ENCODE assay signal across 20 cellular contexts in genomic region chr14:68756734-68757133, GRCh38. TPM values are rescaled to one million over a fixed set of nuclear protein-coding genes. Genes with fewer than 3 reads are reported as not detected.
DNase-seq lines count a peak whose midpoint lies in the region; TF ChIP-seq lines count a peak whose summit lies in the region.
"Had no signal": no experiment of that assay in that cellular context is flagged by ENCODE, and none has a peak within 500 bp of the region (broad histone marks: within the 10 kb centered on the region; RNA-seq: fewer than 3 reads in every experiment).

No MANE protein-coding gene starts in this region.

- H3K4me3 ChIP-seq in BLaER1 treated with 17β-estradiol and CSF1 and Interleukin-3, amounts not matched to agents 10 nM and 100 nM, result peak overlapping the region in 1 of 10 experiments; percentile 30; a peak in 3 of 20 replicates
- H3K4me3 ChIP-seq in Loucy (ENCODE audit: low read length, poor library complexity, severe bottlenecking), result no peak overlapping the region
- no peak overlapping the region for H3K4me3 ChIP-seq in smooth muscle cell
- H3K4me3 ChIP-seq: GM23248, HAP-1 had no signal

- H2AFZ ChIP-seq in Loucy (ENCODE audit: low read length) (no peak overlapping the region), smooth muscle cell (ENCODE audit: low read depth) (no peak overlapping the region)
- H2AFZ ChIP-seq: GM23248 had no signal

- peak overlapping the region; percentile 44 to 71 (median 56); a peak in 16 of 22 replicates for H3K9ac ChIP-seq in BLaER1 treated with 17β-estradiol and CSF1 and Interleukin-3, amounts not matched to agents 10 nM and 100 nM
- peak overlapping the region; percentile 34 for H3K9ac ChIP-seq in Loucy (ENCODE audit: low read depth, low read length, poor library complexity, severe bottlenecking)
- H3K9ac ChIP-seq in smooth muscle cell (ENCODE audit: low read depth), result no peak overlapping the region
- H3K9ac ChIP-seq: GM23248 had no signal

- TF ChIP-seq CTCF in Loucy (conservative IDR thresholded peaks at IDR 0.05; ENCODE audit: low read length), result no peak
- no peak for TF ChIP-seq CTCF in smooth muscle cell (IDR thresholded peaks at IDR 0.05; ENCODE audit: borderline replicate concordance, insufficient read depth, poor library complexity, severe bottlenecking)

- H3K36me3 ChIP-seq in BLaER1 treated with 17β-estradiol and CSF1 and Interleukin-3, amounts not matched to agents 10 nM and 100 nM, result no peaks in the 10 kb centered on the region
- H3K36me3 ChIP-seq in Loucy (ENCODE audit: insufficient read depth, low read length) (no peaks in the 10 kb centered on the region), smooth muscle cell (ENCODE audit: low read depth) (no peaks in the 10 kb centered on the region)
- H3K36me3 ChIP-seq: HAP-1 had no signal

- no peaks in the 10 kb centered on the region for H3F3A ChIP-seq in Loucy (ENCODE audit: low read depth)
- H3F3A ChIP-seq in smooth muscle cell (ENCODE audit: low read depth), result no peaks in the 10 kb centered on the region

- peak overlapping the region; percentile 83 to 95 (median 91) for H3K4me2 ChIP-seq in BLaER1 treated with 17β-estradiol and CSF1 and Interleukin-3, amounts not matched to agents 10 nM and 100 nM
- H3K4me2 ChIP-seq in Loucy (ENCODE audit: low read depth, low read length, poor library complexity, severe bottlenecking), result peak overlapping the region; percentile 55
- H3K4me2 ChIP-seq in smooth muscle cell, result peak overlapping the region; percentile 28

- H4K20me1 ChIP-seq in BLaER1 treated with 17β-estradiol and CSF1 and Interleukin-3, amounts not matched to agents 10 nM and 100 nM, result no peaks in the 10 kb centered on the region
- H4K20me1 ChIP-seq in Loucy (ENCODE audit: insufficient read depth, low read length, poor library complexity, severe bottlenecking), result no peaks in the 10 kb centered on the region
- no peaks in the 10 kb centered on the region for H4K20me1 ChIP-seq in smooth muscle cell (ENCODE audit: low read depth)

- no peaks in the 10 kb centered on the region for H3K27me3 ChIP-seq in BLaER1 treated with 17β-estradiol and CSF1 and Interleukin-3, amounts not matched to agents 10 nM and 100 nM
- H3K27me3 ChIP-seq in Loucy (ENCODE audit: insufficient read depth, low read length, poor library complexity, severe bottlenecking) (no peaks in the 10 kb centered on the region), smooth muscle cell (ENCODE audit: low read depth) (no peaks in the 10 kb centered on the region)

- no peaks in the 10 kb centered on the region for H3K79me2 ChIP-seq in Loucy (ENCODE audit: insufficient read depth, low read length)
- no peaks in the 10 kb centered on the region for H3K79me2 ChIP-seq in smooth muscle cell (ENCODE audit: low read depth)

- H3K4me1 ChIP-seq in BLaER1 treated with 17β-estradiol and CSF1 and Interleukin-3, amounts not matched to agents 10 nM and 100 nM, result peaks cover 87 to 98% (median 94%) of the 10 kb centered on the region in 10 experiments
- H3K4me1 ChIP-seq in Loucy (ENCODE audit: insufficient read depth, low read length, poor library complexity, severe bottlenecking), result peaks cover 52% of the 10 kb centered on the region
- peaks cover 5% of the 10 kb centered on the region for H3K4me1 ChIP-seq in smooth muscle cell (ENCODE audit: low read depth)
- H3K4me1 ChIP-seq: HAP-1 had no signal

- H3K9me2 ChIP-seq in Loucy (replicated peaks; ENCODE audit: low read depth, low read length), result no peaks in the 10 kb centered on the region

- DNase-seq in myocyte (ENCODE audit: low read depth) (peak; percentile 30), smooth muscle cell (lab: John Stamatoyannopoulos, UW; ENCODE audit: unreplicated experiment) (no peak), midbrain (lab: John Stamatoyannopoulos, UW) (no peak), ureter (ENCODE audit: low spot score) (no peak)
- DNase-seq in stimulated activated CD4-positive, alpha-beta T cell treated with anti-CD3 and anti-CD28 coated beads, Interleukin-2, amount 100 ng/mL, for 48 hours, result no peak
- DNase-seq: CD8-positive, alpha-beta T cell; DMS153; KG1; MV-4-11; NCI-H1105 treated with DMSO at 0.1 percent for 48 hours; NCI-H2029 treated with DMSO at 0.1 percent for 48 hours; NCI-H226; NCI-H510A treated with DMSO at 0.1 percent for 48 hours; NCI-H748 treated with DMSO at 0.1 percent for 48 hours; SHP77 treated with DMSO at 0.1 percent for 48 hours had no signal

- WGBS in smooth muscle cell (ENCODE audit: low lambda C conversion rate), result 80% methylated on average over 6 of the region's 6 CpGs

- peak overlapping the region; percentile 69 to 93 (median 81) for H3K27ac ChIP-seq in BLaER1 treated with 17β-estradiol and CSF1 and Interleukin-3, amounts not matched to agents 10 nM and 100 nM
- peak overlapping the region; percentile 27 for H3K27ac ChIP-seq in smooth muscle cell (ENCODE audit: low read depth)
- H3K27ac ChIP-seq: GM23248, RWPE1 had no signal

- no peaks in the 10 kb centered on the region for H3K9me3 ChIP-seq in BLaER1 treated with 17β-estradiol and CSF1 and Interleukin-3, amounts not matched to agents 10 nM and 100 nM (replicated peaks in 1 of 11)
- no peaks in the 10 kb centered on the region for H3K9me3 ChIP-seq in Loucy (ENCODE audit: insufficient read depth, low read depth, low read length)
- no peaks in the 10 kb centered on the region for H3K9me3 ChIP-seq in smooth muscle cell (replicated peaks; ENCODE audit: low read depth)
- H3K9me3 ChIP-seq: HAP-1 had no signal

RNA-seq across cellular contexts. Expression of gene ZFP36L1, which starts 36.1 kb away (rescaled TPM):
- total RNA-seq in myocyte, result 194 and 260 TPM in 2 replicates
- polyA plus RNA-seq in myocyte (2012), result 234 TPM
- 133 and 166 TPM in 2 replicates for total RNA-seq in smooth muscle cell
- polyA plus RNA-seq in smooth muscle cell, result 418 and 450 TPM in 2 replicates
- 393 TPM for total RNA-seq in ureter

Comparison
In these comparisons a context has a peak if more than half of its experiments do, and no peak if none do; other contexts are left out.
1. H3K4me2 ChIP-seq: peak in every context shown above with its lines; median percentile 91 in BLaER1 treated with 17β-estradiol and CSF1 and Interleukin-3, amounts not matched to agents 10 nM and 100 nM; 55 in Loucy; 28 in smooth muscle cell.